ENCODE assay signal across 9 cellular contexts in genomic region chr7:95199779-95200558, GRCh38.
DNase-seq lines count a peak whose midpoint lies in the region; ATAC-seq, FAIRE-seq and TF ChIP-seq lines count a peak whose summit lies in the region.
"Had no signal": no experiment of that assay in that cellular context is flagged by ENCODE, and none has a peak within 500 bp of the region (broad histone marks: within the 10 kb centered on the region; RNA-seq: fewer than 3 reads in every experiment).

No MANE protein-coding gene starts in this region.

- no peaks in the 10 kb centered on the region for H3K36me3 Mint-ChIP-seq in chondrocyte (ENCODE audit: low read depth)
- H3K36me3 Mint-ChIP-seq in T-cell = no peaks in the 10 kb centered on the region

- H3K27ac Mint-ChIP-seq in chondrocyte (ENCODE audit: unreplicated experiment) (no peak overlapping the region), T-cell (no peak overlapping the region)

- TF ChIP-seq RAD21 in HepG2 (CRISPR knock-in tag; IDR thresholded peaks at IDR 0.05) = peak; percentile 49; the same call in 1 of the 2 replicates

- TF ChIP-seq CTCF in D721Med (IDR thresholded peaks at IDR 0.05; ENCODE audit: insufficient read depth, missing control alignments) (peak; percentile 79), chondrocyte (IDR thresholded peaks at IDR 0.05) (peak; percentile 91), HepG2 (CRISPR knock-in tag; IDR thresholded peaks at IDR 0.05) (peak; percentile 78)

- FAIRE-seq in D721Med (lab: Jason Lieb, UNC) (peak; percentile 77), HepG2 (lab: Jason Lieb, UNC) (peak; percentile 76)

- CTCF ChIA-PET in HepG2 (lab: Yijun Ruan, JAX; ENCODE audit: low intra/inter-chr PET ratio, low total read pairs) (no interaction called here), T-cell (lab: Charles Lee) (no interaction called here)

- no peaks in the 10 kb centered on the region for H4K20me1 ChIP-seq in HepG2 (ENCODE audit: insufficient read depth, low read length)

- H3K27ac ChIP-seq in HepG2 (ENCODE audit: extremely low read length, insufficient read depth, low read length) = no peak overlapping the region
- H3K27ac ChIP-seq: neutrophil had no signal

- peak; percentile 80 for ATAC-seq in HG02884 (IDR thresholded peaks at IDR 0.05; ENCODE audit: unreplicated experiment)
- ATAC-seq in HepG2 = peak; percentile 87
- ATAC-seq in T-cell (replicated peaks in 1 of 4) = no peak
- ATAC-seq in GM19397 (IDR thresholded peaks at IDR 0.05; ENCODE audit: unreplicated experiment) = no peak

- H3K9me3 Mint-ChIP-seq in chondrocyte (ENCODE audit: low read depth) (no peaks in the 10 kb centered on the region), T-cell (no peaks in the 10 kb centered on the region)

- H3K27me3 Mint-ChIP-seq in chondrocyte (ENCODE audit: low read depth) (no peaks in the 10 kb centered on the region), T-cell (peaks cover 0 to 5% of the 10 kb centered on the region in 2 donors)

- WGBS in HepG2 (ENCODE audit: low lambda C conversion rate) = 89% methylated on average over 3 of the region's 3 CpGs

- no peak overlapping the region for H3K4me2 ChIP-seq in HepG2 (ENCODE audit: low read depth, low read length)

- H3K4me1 ChIP-seq in HepG2 (ENCODE audit: insufficient read depth, low read length) = no peaks in the 10 kb centered on the region

- intact Hi-C loops in HepG2 (cut with micrococcal nuclease; ENCODE audit: unreplicated experiment) = loop anchor here (2.0 to 10.0 kb wide), 3 partner anchors 293 to 755 kb away; partner anchors contain the start of genes PPP1R9A and SGCE

- H3K4me1 Mint-ChIP-seq in chondrocyte (ENCODE audit: low read depth) (peaks cover 10% of the 10 kb centered on the region), T-cell (no peaks in the 10 kb centered on the region)

- no peak overlapping the region for H3K4me3 Mint-ChIP-seq in chondrocyte (ENCODE audit: unreplicated experiment)
- H3K4me3 Mint-ChIP-seq in T-cell = no peak overlapping the region

- H3K36me3 ChIP-seq in HepG2 (replicated peaks in 1 of 2; ENCODE audit: control insufficient read depth in 1 of 2, insufficient read depth in 2 of 2, low read length in 2 of 2) = peaks cover 0 to 2% of the 10 kb centered on the region in 2 experiments; a peak in 4 of 5 replicates
- H3K36me3 ChIP-seq: neutrophil had no signal

- TF ChIP-seq POLR2A in HepG2 (IDR thresholded peaks at IDR 0.05; ENCODE audit: insufficient read depth in 1 of 2, low read depth in 2 of 2, low read length in 2 of 2) = no peak

- TF ChIP-seq EP300 in HepG2 (IDR thresholded peaks at IDR 0.05; ENCODE audit: low read depth in 2 of 2, low read length in 2 of 2) (no peak), HepG2 (CRISPR knock-in tag; IDR thresholded peaks at IDR 0.05; ENCODE audit: borderline replicate concordance) (no peak)

- in situ Hi-C loops in HepG2 (cut with HindIII; ENCODE audit: extremely low pct_ligation_motif_present, low pct_unique_long_range_greater_than_20kb) = no loop called here

- H2AFZ ChIP-seq in HepG2 (ENCODE audit: low read length) = no peak overlapping the region

- POLR2A ChIA-PET in HepG2 (lab: Yijun Ruan, JAX) = no interaction called here
- POLR2A ChIA-PET in T-cell (lab: Charles Lee) = no interaction called here

- H3K27me3 ChIP-seq in HepG2 (ENCODE audit: control insufficient read depth in 1 of 2, insufficient read depth in 2 of 2, low read length in 2 of 2) = no peaks in the 10 kb centered on the region
- H3K27me3 ChIP-seq: neutrophil had no signal

- no peak overlapping the region for H3K4me3 ChIP-seq in HepG2 (replicated peaks in 1 of 3; ENCODE audit: insufficient read depth in 1 of 3, low read depth in 2 of 3, low read length in 3 of 3)

- no TSS peak for BruUV-seq in HepG2 (replicated peaks; lab: Mats Ljungman, UMichigan)

- no peak overlapping the region for H3K9ac ChIP-seq in HepG2 (ENCODE audit: insufficient read depth, low read depth, low read length)

- H3K79me2 ChIP-seq in HepG2 (ENCODE audit: insufficient read depth, low read length) = no peaks in the 10 kb centered on the region

- H3K9me3 ChIP-seq in HepG2 (ENCODE audit: low read length) = no peaks in the 10 kb centered on the region
- H3K9me3 ChIP-seq: neutrophil had no signal

- DNase-seq in D721Med (ENCODE audit: insufficient read length, low spot score) (no peak), NCI-H748 (lab: John Stamatoyannopoulos, UW; ENCODE audit: unreplicated experiment) (peak; percentile 74), chondrocyte (ENCODE audit: low spot score) (no peak), HepG2 (ENCODE audit: low spot score) (peak; percentile 49), T-cell (no peak), activated gamma-delta T cell treated with Interleukin-2 at 50 U/mL for 16 hours (no peak)

TF ChIP-seq in HepG2, 621 proteins besides CTCF, POLR2A, EP300 and RAD21:
- peak; percentile 72 for TF ChIP-seq SMC3 (IDR thresholded peaks at IDR 0.05; ENCODE audit: low read length)
- TF ChIP-seq MIXL1 (CRISPR knock-in tag; IDR thresholded peaks at IDR 0.05) = 0 out of 2 replicates have a peak, but pooled peaks have one; percentile 18
- TF ChIP-seq NFIB (CRISPR knock-in tag; IDR thresholded peaks at IDR 0.05; ENCODE audit: borderline replicate concordance) = no peak
- TF ChIP-seq ZNF225 (CRISPR knock-in tag; IDR thresholded peaks at IDR 0.05) = no peak
- peak; percentile 90 for TF ChIP-seq STAG1 (CRISPR knock-in tag; IDR thresholded peaks at IDR 0.05)

Comparison
In these comparisons a context has a peak if more than half of its experiments do, and no peak if none do; other contexts are left out.
1. DNase-seq: peak in NCI-H748 (single experiment) and HepG2 (single experiment); none in D721Med (single experiment), chondrocyte (single experiment), T-cell (0 of 34) and activated gamma-delta T cell treated with Interleukin-2 at 50 U/mL for 16 hours (single experiment).
2. ATAC-seq: peak in HG02884 (single experiment) and HepG2 (single experiment); none in T-cell (0 of 4) and GM19397 (single experiment).
3. Peak in every context shown above with its lines, with median percentiles within 50 percentile points of each other: CTCF ChIP-seq.